ENCODE assay signal across 14 cellular contexts in the genomic region with DNA sequence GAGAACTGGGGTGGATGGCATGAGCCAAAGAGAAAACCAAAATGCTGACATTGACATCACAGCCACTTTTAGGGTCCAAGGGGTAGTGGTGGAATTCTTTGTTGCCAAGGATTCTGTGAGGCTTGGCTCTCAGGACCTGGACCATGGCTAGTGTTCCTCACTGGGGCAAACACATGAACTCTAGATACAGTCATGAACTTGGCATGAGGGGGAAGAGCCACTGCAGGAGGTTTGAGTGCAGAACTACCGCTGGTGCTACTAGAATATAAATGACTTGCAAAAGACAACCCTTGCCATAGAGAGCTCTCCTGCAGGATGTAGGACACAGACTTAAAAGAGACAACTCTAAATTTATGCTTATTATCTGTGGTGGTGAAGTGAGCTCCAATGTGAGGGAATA. TPM values are rescaled to one million over a fixed set of nuclear protein-coding genes. Genes with fewer than 3 reads are reported as not detected.
DNase-seq lines count a peak whose midpoint lies in the region; ATAC-seq and TF ChIP-seq lines count a peak whose summit lies in the region.
"Had no signal": no experiment of that assay in that cellular context is flagged by ENCODE, and none has a peak within 500 bp of the region (broad histone marks: within the 10 kb centered on the region; RNA-seq: fewer than 3 reads in every experiment).

No MANE protein-coding gene starts in this region.

- no peak overlapping the region for H3K4ac ChIP-seq in mesenchymal stem cell (ENCODE audit: low read depth in 1 of 2, low read length in 2 of 2)

- no peaks in the 10 kb centered on the region for H3K27me3 Mint-ChIP-seq in activated CD8-positive, alpha-beta T cell treated with anti-CD3 and anti-CD28 coated beads for 36 hours
- H3K27me3 Mint-ChIP-seq in osteocyte (ENCODE audit: unreplicated experiment) = peaks cover 10% of the 10 kb centered on the region
- H3K27me3 Mint-ChIP-seq: CD4-positive, CD25-positive, alpha-beta regulatory T cell had no signal

- no peak overlapping the region for H3K23ac ChIP-seq in mesenchymal stem cell (ENCODE audit: low read length in 2 of 2)

- H3K27me3 ChIP-seq in mesenchymal stem cell (ENCODE audit: control insufficient read depth in 1 of 2, insufficient read depth in 1 of 2, low read length in 2 of 2) = no peaks in the 10 kb centered on the region
- H3K27me3 ChIP-seq: Peyer's patch had no signal

- H2BK12ac ChIP-seq in mesenchymal stem cell (ENCODE audit: low read length in 2 of 2) = no peak overlapping the region

- no peaks in the 10 kb centered on the region for H3K36me3 Mint-ChIP-seq in activated CD8-positive, alpha-beta T cell treated with anti-CD3 and anti-CD28 coated beads for 36 hours (ENCODE audit: low read depth)
- H3K36me3 Mint-ChIP-seq in osteocyte (ENCODE audit: unreplicated experiment) = no peaks in the 10 kb centered on the region
- H3K36me3 Mint-ChIP-seq: CD4-positive, CD25-positive, alpha-beta regulatory T cell had no signal

- DNase-seq in mesenchymal stem cell (no peak), osteocyte (ENCODE audit: extremely low spot score, unreplicated experiment) (no peak)
- DNase-seq in activated CD8-positive, alpha-beta T cell treated with anti-CD3 and anti-CD28 coated beads for 36 hours = no peak
- DNase-seq in central memory CD4-positive, alpha-beta T cell = no peak
- DNase-seq: NCI-H1694, NCI-H2107, NCI-H2227 treated with DMSO at 0.1 percent for 48 hours, Peyer's patch had no signal

- POLR2A ChIA-PET in activated CD8-positive, alpha-beta T cell treated with anti-CD3 and anti-CD28 coated beads for 36 hours (lab: Charles Lee) = interaction anchor here (0.6 kb wide), 1 partner anchor 157 kb away, joined by 3 read pairs; no protein-coding TSS in a partner anchor

- H3K4me3 ChIP-seq in mesenchymal stem cell (ENCODE audit: insufficient read depth in 1 of 2, low read depth in 1 of 2, low read length in 2 of 2) = no peak overlapping the region
- H3K4me3 ChIP-seq: K562, Peyer's patch had no signal

- peak overlapping the region; percentile 57 for H4K8ac ChIP-seq in mesenchymal stem cell (ENCODE audit: low read length)

- WGBS in mesenchymal stem cell = 100% methylated on average over 1 of the region's 1 CpG

- TF ChIP-seq CTCF in C4-2B (conservative IDR thresholded peaks at IDR 0.05) (no peak), VCaP (conservative IDR thresholded peaks at IDR 0.05) (no peak), osteocyte (IDR thresholded peaks at IDR 0.05) (no peak)
- TF ChIP-seq CTCF in activated CD8-positive, alpha-beta T cell treated with anti-CD3 and anti-CD28 coated beads for 36 hours (IDR thresholded peaks at IDR 0.05) = no peak

- H4K91ac ChIP-seq in mesenchymal stem cell (ENCODE audit: low read length) = no peak overlapping the region

- H3K27ac Mint-ChIP-seq in activated CD8-positive, alpha-beta T cell treated with anti-CD3 and anti-CD28 coated beads for 36 hours = no peak overlapping the region
- no peak overlapping the region for H3K27ac Mint-ChIP-seq in osteocyte (ENCODE audit: unreplicated experiment)
- H3K27ac Mint-ChIP-seq: CD4-positive, CD25-positive, alpha-beta regulatory T cell had no signal

- H2AK5ac ChIP-seq in mesenchymal stem cell (ENCODE audit: low read length, severe bottlenecking) = no peak overlapping the region

- no peak overlapping the region for H3K14ac ChIP-seq in mesenchymal stem cell (ENCODE audit: low read length in 2 of 2)

- no peaks in the 10 kb centered on the region for H3K9me3 ChIP-seq in mesenchymal stem cell (ENCODE audit: control insufficient read depth, low read length)
- H3K9me3 ChIP-seq: Peyer's patch had no signal

- no peak overlapping the region for H3K9ac ChIP-seq in mesenchymal stem cell (ENCODE audit: low read length)

- CTCF ChIA-PET in activated CD8-positive, alpha-beta T cell treated with anti-CD3 and anti-CD28 coated beads for 36 hours (lab: Charles Lee) = interaction anchor here (0.6 to 1.5 kb wide), 3 partner anchors 14 to 173 kb away, joined by 3 to 4 read pairs (median 3); no protein-coding TSS in a partner anchor

- H3K79me1 ChIP-seq in mesenchymal stem cell (replicated peaks; ENCODE audit: low read length, poor library complexity, severe bottlenecking) = no peaks in the 10 kb centered on the region

- H3K4me1 ChIP-seq in mesenchymal stem cell (ENCODE audit: control insufficient read depth, insufficient read depth, low read depth, low read length) = no peaks in the 10 kb centered on the region
- H3K4me1 ChIP-seq: Peyer's patch had no signal

- H2BK15ac ChIP-seq in mesenchymal stem cell (ENCODE audit: low read depth, poor library complexity, severe bottlenecking) = no peak overlapping the region

- H3K9me3 Mint-ChIP-seq in activated CD8-positive, alpha-beta T cell treated with anti-CD3 and anti-CD28 coated beads for 36 hours = no peaks in the 10 kb centered on the region
- H3K9me3 Mint-ChIP-seq in osteocyte (ENCODE audit: unreplicated experiment) = no peaks in the 10 kb centered on the region

- H3K4me1 Mint-ChIP-seq in activated CD8-positive, alpha-beta T cell treated with anti-CD3 and anti-CD28 coated beads for 36 hours (ENCODE audit: low read depth) = no peaks in the 10 kb centered on the region
- H3K4me1 Mint-ChIP-seq in osteocyte (ENCODE audit: unreplicated experiment) = no peaks in the 10 kb centered on the region
- H3K4me1 Mint-ChIP-seq: CD4-positive, CD25-positive, alpha-beta regulatory T cell had no signal

- no peak overlapping the region for H3K18ac ChIP-seq in mesenchymal stem cell (ENCODE audit: low read depth in 1 of 2, low read length in 2 of 2)

- intact Hi-C loops in activated CD8-positive, alpha-beta T cell treated with anti-CD3 and anti-CD28 coated beads for 36 hours (cut with micrococcal nuclease) = no loop called here

- H3K27ac ChIP-seq in C4-2B (peak overlapping the region; percentile 0; the same call in 1 of the 2 replicates), VCaP (peak overlapping the region; percentile 36; the same call in 1 of the 2 replicates), mesenchymal stem cell (ENCODE audit: low read length, poor library complexity, severe bottlenecking) (no peak overlapping the region)
- H3K27ac ChIP-seq: Peyer's patch had no signal

- H2BK120ac ChIP-seq in mesenchymal stem cell (ENCODE audit: low read depth, low read length) = no peak overlapping the region

- peak; percentile 9 for ATAC-seq in GM18907 (IDR thresholded peaks at IDR 0.05; ENCODE audit: unreplicated experiment)
- no peak for ATAC-seq in activated CD8-positive, alpha-beta T cell treated with anti-CD3 and anti-CD28 coated beads for 36 hours

- H3K36me3 ChIP-seq in mesenchymal stem cell (ENCODE audit: control insufficient read depth in 1 of 2, insufficient read depth in 2 of 2, low read depth in 1 of 2, low read length in 2 of 2) = no peaks in the 10 kb centered on the region
- H3K36me3 ChIP-seq: Peyer's patch had no signal

- H2BK5ac ChIP-seq in mesenchymal stem cell (ENCODE audit: low read depth, low read length, poor library complexity, severe bottlenecking) = no peak overlapping the region

- no peak overlapping the region for H3K4me2 ChIP-seq in mesenchymal stem cell (ENCODE audit: low read length, poor library complexity, severe bottlenecking)

- no peak overlapping the region for H2AFZ ChIP-seq in mesenchymal stem cell (ENCODE audit: low read depth, low read length)

- H3K4me3 Mint-ChIP-seq in activated CD8-positive, alpha-beta T cell treated with anti-CD3 and anti-CD28 coated beads for 36 hours = no peak overlapping the region
- H3K4me3 Mint-ChIP-seq in osteocyte (ENCODE audit: unreplicated experiment) = no peak overlapping the region
- H3K4me3 Mint-ChIP-seq: CD4-positive, CD25-positive, alpha-beta regulatory T cell; H9 had no signal

RNA-seq across cellular contexts. Expression of a gene that starts 29.8 kb away (rescaled TPM):
- 6.9 TPM for polyA plus RNA-seq in mesenchymal stem cell (2013, experiment 1 of 2)
- 5.3 TPM for polyA plus RNA-seq in mesenchymal stem cell (2013, experiment 2 of 2)
- total RNA-seq in activated CD8-positive, alpha-beta T cell treated with anti-CD3 and anti-CD28 coated beads for 36 hours = under 1 TPM; 0.58 to 0.68 TPM
- total RNA-seq in osteocyte = 1.1 and 2.0 TPM in 2 replicates
